1 cellular context compared by ENCODE assay signal in the genomic region with DNA sequence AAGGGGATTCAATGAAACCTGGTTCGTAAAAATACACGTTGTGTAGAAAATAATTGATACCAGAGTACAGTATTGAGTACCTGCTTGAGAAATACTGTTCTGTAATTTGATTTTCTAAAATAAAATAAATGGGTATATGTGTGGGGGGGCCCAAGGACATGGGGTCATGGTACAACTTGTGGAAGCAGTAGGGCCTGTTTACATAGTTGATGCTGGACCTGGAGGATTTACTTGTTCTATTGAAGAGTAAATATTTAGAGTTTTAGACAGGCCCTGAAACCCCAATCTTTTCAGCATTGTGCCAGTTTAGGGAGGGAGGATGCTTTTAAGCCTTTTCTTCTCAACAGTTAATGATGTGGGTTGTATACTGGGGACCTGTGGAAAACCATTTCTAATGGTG.
TF ChIP-seq lines count a peak whose summit lies in the region.

No MANE protein-coding gene starts in this region.

TF ChIP-seq in HepG2, 621 proteins besides CTCF, POLR2A, EP300 and RAD21 (continued from another document and continues in another):
- TF ChIP-seq POGZ (CRISPR knock-in tag; IDR thresholded peaks at IDR 0.05) (peak; percentile 34; the same call in 1 of the 2 replicates), MEF2D (CRISPR knock-in tag; IDR thresholded peaks at IDR 0.05) (peak; percentile 36; the same call in 1 of the 2 replicates), FOXJ3 (CRISPR knock-in tag; IDR thresholded peaks at IDR 0.05; ENCODE audit: borderline replicate concordance) (peak; percentile 56; the same call in 1 of the 2 replicates), HNF4A (CRISPR knock-in tag; IDR thresholded peaks at IDR 0.05) (peak; percentile 71), MIER2 (CRISPR knock-in tag; IDR thresholded peaks at IDR 0.05) (peak; percentile 36; the same call in 1 of the 2 replicates), MED1 (CRISPR knock-in tag; IDR thresholded peaks at IDR 0.05) (0 out of 2 replicates have a peak, but pooled peaks have one; percentile 17), TCF7 (IDR thresholded peaks at IDR 0.05; ENCODE audit: low read depth) (no peak), GFI1 (CRISPR knock-in tag; IDR thresholded peaks at IDR 0.05; ENCODE audit: borderline replicate concordance) (0 out of 2 replicates have a peak, but pooled peaks have one; percentile 29), PITX1 (CRISPR knock-in tag; IDR thresholded peaks at IDR 0.05) (peak; percentile 71), FOXO1 (CRISPR knock-in tag; IDR thresholded peaks at IDR 0.05) (peak; percentile 32; the same call in 1 of the 2 replicates), LCORL (IDR thresholded peaks at IDR 0.05) (no peak), LCORL (CRISPR knock-in tag; IDR thresholded peaks at IDR 0.05) (peak; percentile 76; the same call in 1 of the 2 replicates), NR2F6 (IDR thresholded peaks at IDR 0.05) (peak; percentile 26; the same call in 1 of the 2 replicates), NR2F6 (CRISPR knock-in tag; IDR thresholded peaks at IDR 0.05) (no peak), RXRB (CRISPR knock-in tag; IDR thresholded peaks at IDR 0.05; ENCODE audit: borderline replicate concordance) (peak; percentile 55; the same call in 1 of the 2 replicates), ELF3 (CRISPR knock-in tag; IDR thresholded peaks at IDR 0.05) (peak; percentile 68), BCL6 (CRISPR knock-in tag; IDR thresholded peaks at IDR 0.05) (peak; percentile 28; the same call in 1 of the 2 replicates), ISL2 (CRISPR knock-in tag; IDR thresholded peaks at IDR 0.05) (0 out of 2 replicates have a peak, but pooled peaks have one; percentile 36), PHF21A (CRISPR knock-in tag; IDR thresholded peaks at IDR 0.05) (peak; percentile 72), ZFX (CRISPR knock-in tag; IDR thresholded peaks at IDR 0.05; ENCODE audit: low read depth) (0 out of 2 replicates have a peak, but pooled peaks have one; percentile 29), FOXA3 (CRISPR knock-in tag; IDR thresholded peaks at IDR 0.05) (peak; percentile 90), HOXA7 (CRISPR knock-in tag; IDR thresholded peaks at IDR 0.05) (no peak), NR2F2 (IDR thresholded peaks at IDR 0.05; ENCODE audit: borderline replicate concordance, low read depth) (no peak), ZFY (CRISPR knock-in tag; IDR thresholded peaks at IDR 0.05) (0 out of 2 replicates have a peak, but pooled peaks have one; percentile 19), ATM (IDR thresholded peaks at IDR 0.05; ENCODE audit: borderline replicate concordance) (no peak), NCOA2 (CRISPR knock-in tag; IDR thresholded peaks at IDR 0.05) (no peak), ESRRA (CRISPR knock-in tag; IDR thresholded peaks at IDR 0.05; ENCODE audit: low read depth) (peak; percentile 56; the same call in 1 of the 2 replicates), HNRNPL (IDR thresholded peaks at IDR 0.05; ENCODE audit: low read depth, low read length) (no peak), SOX5 (CRISPR knock-in tag; IDR thresholded peaks at IDR 0.05; ENCODE audit: borderline replicate concordance) (peak; percentile 68; the same call in 1 of the 2 replicates), GATAD2A (CRISPR knock-in tag; IDR thresholded peaks at IDR 0.05) (peak; percentile 65; the same call in 1 of the 2 replicates), ZNF570 (CRISPR knock-in tag; IDR thresholded peaks at IDR 0.05; ENCODE audit: borderline replicate concordance) (no peak), DPF2 (CRISPR knock-in tag; IDR thresholded peaks at IDR 0.05; ENCODE audit: borderline replicate concordance, low read depth) (peak; percentile 58), RFX3 (CRISPR knock-in tag; IDR thresholded peaks at IDR 0.05) (no peak), CBFB (CRISPR knock-in tag; IDR thresholded peaks at IDR 0.05) (no peak), ZNF629 (CRISPR knock-in tag; conservative IDR thresholded peaks at IDR 0.05) (peak; percentile 49; the same call in 1 of the 2 replicates), SOX6 (IDR thresholded peaks at IDR 0.05) (no peak), SOX6 (CRISPR knock-in tag; IDR thresholded peaks at IDR 0.05) (peak; percentile 81), CHD4 (IDR thresholded peaks at IDR 0.05; ENCODE audit: borderline replicate concordance, low read length) (peak; percentile 42; the same call in 1 of the 2 replicates), HDAC2 (CRISPR knock-in tag; IDR thresholded peaks at IDR 0.05) (peak; percentile 27; the same call in 1 of the 2 replicates)
- TF ChIP-seq, protein P1, sequence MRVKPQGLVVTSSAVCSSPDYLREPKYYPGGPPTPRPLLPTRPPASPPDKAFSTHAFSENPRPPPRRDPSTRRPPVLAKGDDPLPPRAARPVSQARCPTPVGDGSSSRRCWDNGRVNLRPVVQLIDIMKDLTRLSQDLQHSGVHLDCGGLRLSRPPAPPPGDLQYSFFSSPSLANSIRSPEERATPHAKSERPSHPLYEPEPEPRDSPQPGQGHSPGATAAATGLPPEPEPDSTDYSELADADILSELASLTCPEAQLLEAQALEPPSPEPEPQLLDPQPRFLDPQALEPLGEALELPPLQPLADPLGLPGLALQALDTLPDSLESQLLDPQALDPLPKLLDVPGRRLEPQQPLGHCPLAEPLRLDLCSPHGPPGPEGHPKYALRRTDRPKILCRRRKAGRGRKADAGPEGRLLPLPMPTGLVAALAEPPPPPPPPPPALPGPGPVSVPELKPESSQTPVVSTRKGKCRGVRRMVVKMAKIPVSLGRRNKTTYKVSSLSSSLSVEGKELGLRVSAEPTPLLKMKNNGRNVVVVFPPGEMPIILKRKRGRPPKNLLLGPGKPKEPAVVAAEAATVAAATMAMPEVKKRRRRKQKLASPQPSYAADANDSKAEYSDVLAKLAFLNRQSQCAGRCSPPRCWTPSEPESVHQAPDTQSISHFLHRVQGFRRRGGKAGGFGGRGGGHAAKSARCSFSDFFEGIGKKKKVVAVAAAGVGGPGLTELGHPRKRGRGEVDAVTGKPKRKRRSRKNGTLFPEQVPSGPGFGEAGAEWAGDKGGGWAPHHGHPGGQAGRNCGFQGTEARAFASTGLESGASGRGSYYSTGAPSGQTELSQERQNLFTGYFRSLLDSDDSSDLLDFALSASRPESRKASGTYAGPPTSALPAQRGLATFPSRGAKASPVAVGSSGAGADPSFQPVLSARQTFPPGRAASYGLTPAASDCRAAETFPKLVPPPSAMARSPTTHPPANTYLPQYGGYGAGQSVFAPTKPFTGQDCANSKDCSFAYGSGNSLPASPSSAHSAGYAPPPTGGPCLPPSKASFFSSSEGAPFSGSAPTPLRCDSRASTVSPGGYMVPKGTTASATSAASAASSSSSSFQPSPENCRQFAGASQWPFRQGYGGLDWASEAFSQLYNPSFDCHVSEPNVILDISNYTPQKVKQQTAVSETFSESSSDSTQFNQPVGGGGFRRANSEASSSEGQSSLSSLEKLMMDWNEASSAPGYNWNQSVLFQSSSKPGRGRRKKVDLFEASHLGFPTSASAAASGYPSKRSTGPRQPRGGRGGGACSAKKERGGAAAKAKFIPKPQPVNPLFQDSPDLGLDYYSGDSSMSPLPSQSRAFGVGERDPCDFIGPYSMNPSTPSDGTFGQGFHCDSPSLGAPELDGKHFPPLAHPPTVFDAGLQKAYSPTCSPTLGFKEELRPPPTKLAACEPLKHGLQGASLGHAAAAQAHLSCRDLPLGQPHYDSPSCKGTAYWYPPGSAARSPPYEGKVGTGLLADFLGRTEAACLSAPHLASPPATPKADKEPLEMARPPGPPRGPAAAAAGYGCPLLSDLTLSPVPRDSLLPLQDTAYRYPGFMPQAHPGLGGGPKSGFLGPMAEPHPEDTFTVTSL (CRISPR knock-in tag; IDR thresholded peaks at IDR 0.05; ENCODE audit: borderline replicate concordance) = peak; percentile 80; the same call in 1 of the 2 replicates
- TF ChIP-seq, protein P2, sequence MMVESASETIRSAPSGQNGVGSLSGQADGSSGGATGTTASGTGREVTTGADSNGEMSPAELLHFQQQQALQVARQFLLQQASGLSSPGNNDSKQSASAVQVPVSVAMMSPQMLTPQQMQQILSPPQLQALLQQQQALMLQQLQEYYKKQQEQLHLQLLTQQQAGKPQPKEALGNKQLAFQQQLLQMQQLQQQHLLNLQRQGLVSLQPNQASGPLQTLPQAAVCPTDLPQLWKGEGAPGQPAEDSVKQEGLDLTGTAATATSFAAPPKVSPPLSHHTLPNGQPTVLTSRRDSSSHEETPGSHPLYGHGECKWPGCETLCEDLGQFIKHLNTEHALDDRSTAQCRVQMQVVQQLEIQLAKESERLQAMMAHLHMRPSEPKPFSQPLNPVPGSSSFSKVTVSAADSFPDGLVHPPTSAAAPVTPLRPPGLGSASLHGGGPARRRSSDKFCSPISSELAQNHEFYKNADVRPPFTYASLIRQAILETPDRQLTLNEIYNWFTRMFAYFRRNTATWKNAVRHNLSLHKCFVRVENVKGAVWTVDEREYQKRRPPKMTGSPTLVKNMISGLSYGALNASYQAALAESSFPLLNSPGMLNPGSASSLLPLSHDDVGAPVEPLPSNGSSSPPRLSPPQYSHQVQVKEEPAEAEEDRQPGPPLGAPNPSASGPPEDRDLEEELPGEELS (CRISPR knock-in tag; IDR thresholded peaks at IDR 0.05) = peak; percentile 74; the same call in 1 of the 2 replicates
- TF ChIP-seq, protein P3, sequence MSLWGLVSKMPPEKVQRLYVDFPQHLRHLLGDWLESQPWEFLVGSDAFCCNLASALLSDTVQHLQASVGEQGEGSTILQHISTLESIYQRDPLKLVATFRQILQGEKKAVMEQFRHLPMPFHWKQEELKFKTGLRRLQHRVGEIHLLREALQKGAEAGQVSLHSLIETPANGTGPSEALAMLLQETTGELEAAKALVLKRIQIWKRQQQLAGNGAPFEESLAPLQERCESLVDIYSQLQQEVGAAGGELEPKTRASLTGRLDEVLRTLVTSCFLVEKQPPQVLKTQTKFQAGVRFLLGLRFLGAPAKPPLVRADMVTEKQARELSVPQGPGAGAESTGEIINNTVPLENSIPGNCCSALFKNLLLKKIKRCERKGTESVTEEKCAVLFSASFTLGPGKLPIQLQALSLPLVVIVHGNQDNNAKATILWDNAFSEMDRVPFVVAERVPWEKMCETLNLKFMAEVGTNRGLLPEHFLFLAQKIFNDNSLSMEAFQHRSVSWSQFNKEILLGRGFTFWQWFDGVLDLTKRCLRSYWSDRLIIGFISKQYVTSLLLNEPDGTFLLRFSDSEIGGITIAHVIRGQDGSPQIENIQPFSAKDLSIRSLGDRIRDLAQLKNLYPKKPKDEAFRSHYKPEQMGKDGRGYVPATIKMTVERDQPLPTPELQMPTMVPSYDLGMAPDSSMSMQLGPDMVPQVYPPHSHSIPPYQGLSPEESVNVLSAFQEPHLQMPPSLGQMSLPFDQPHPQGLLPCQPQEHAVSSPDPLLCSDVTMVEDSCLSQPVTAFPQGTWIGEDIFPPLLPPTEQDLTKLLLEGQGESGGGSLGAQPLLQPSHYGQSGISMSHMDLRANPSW (CRISPR knock-in tag; IDR thresholded peaks at IDR 0.05; ENCODE audit: borderline replicate concordance) = no peak
- TF ChIP-seq, protein P4, sequence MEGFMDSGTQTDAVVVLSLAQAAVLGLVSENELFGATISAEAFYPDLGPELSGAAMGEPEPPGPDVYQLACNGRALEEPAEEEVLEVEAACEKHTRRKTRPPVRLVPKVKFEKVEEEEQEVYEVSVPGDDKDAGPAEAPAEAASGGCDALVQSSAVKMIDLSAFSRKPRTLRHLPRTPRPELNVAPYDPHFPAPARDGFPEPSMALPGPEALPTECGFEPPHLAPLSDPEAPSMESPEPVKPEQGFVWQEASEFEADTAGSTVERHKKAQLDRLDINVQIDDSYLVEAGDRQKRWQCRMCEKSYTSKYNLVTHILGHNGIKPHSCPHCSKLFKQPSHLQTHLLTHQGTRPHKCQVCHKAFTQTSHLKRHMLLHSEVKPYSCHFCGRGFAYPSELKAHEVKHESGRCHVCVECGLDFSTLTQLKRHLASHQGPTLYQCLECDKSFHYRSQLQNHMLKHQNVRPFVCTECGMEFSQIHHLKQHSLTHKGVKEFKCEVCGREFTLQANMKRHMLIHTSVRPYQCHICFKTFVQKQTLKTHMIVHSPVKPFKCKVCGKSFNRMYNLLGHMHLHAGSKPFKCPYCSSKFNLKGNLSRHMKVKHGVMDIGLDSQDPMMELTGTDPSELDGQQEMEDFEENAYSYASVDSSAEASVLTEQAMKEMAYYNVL (CRISPR knock-in tag; IDR thresholded peaks at IDR 0.05; ENCODE audit: borderline replicate concordance) = peak; percentile 36; the same call in 1 of the 2 replicates
- TF ChIP-seq, protein P5, sequence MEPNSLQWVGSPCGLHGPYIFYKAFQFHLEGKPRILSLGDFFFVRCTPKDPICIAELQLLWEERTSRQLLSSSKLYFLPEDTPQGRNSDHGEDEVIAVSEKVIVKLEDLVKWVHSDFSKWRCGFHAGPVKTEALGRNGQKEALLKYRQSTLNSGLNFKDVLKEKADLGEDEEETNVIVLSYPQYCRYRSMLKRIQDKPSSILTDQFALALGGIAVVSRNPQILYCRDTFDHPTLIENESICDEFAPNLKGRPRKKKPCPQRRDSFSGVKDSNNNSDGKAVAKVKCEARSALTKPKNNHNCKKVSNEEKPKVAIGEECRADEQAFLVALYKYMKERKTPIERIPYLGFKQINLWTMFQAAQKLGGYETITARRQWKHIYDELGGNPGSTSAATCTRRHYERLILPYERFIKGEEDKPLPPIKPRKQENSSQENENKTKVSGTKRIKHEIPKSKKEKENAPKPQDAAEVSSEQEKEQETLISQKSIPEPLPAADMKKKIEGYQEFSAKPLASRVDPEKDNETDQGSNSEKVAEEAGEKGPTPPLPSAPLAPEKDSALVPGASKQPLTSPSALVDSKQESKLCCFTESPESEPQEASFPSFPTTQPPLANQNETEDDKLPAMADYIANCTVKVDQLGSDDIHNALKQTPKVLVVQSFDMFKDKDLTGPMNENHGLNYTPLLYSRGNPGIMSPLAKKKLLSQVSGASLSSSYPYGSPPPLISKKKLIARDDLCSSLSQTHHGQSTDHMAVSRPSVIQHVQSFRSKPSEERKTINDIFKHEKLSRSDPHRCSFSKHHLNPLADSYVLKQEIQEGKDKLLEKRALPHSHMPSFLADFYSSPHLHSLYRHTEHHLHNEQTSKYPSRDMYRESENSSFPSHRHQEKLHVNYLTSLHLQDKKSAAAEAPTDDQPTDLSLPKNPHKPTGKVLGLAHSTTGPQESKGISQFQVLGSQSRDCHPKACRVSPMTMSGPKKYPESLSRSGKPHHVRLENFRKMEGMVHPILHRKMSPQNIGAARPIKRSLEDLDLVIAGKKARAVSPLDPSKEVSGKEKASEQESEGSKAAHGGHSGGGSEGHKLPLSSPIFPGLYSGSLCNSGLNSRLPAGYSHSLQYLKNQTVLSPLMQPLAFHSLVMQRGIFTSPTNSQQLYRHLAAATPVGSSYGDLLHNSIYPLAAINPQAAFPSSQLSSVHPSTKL (CRISPR knock-in tag; IDR thresholded peaks at IDR 0.05) = peak; percentile 80
- TF ChIP-seq, protein P6, sequence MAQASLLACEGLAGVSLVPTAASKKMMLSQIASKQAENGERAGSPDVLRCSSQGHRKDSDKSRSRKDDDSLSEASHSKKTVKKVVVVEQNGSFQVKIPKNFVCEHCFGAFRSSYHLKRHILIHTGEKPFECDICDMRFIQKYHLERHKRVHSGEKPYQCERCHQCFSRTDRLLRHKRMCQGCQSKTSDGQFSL (CRISPR knock-in tag; IDR thresholded peaks at IDR 0.05) = 0 out of 2 replicates have a peak, but pooled peaks have one; percentile 68
- TF ChIP-seq, protein P7, sequence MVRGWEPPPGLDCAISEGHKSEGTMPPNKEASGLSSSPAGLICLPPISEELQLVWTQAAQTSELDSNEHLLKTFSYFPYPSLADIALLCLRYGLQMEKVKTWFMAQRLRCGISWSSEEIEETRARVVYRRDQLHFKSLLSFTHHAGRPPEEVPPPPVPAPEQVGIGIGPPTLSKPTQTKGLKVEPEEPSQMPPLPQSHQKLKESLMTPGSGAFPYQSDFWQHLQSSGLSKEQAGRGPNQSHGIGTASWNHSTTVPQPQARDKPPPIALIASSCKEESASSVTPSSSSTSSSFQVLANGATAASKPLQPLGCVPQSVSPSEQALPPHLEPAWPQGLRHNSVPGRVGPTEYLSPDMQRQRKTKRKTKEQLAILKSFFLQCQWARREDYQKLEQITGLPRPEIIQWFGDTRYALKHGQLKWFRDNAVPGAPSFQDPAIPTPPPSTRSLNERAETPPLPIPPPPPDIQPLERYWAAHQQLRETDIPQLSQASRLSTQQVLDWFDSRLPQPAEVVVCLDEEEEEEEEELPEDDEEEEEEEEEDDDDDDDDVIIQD (CRISPR knock-in tag; IDR thresholded peaks at IDR 0.05; ENCODE audit: low read depth) = peak; percentile 70; the same call in 1 of the 2 replicates
